ENCODE assay signal across 1 cellular context in the genomic region with DNA sequence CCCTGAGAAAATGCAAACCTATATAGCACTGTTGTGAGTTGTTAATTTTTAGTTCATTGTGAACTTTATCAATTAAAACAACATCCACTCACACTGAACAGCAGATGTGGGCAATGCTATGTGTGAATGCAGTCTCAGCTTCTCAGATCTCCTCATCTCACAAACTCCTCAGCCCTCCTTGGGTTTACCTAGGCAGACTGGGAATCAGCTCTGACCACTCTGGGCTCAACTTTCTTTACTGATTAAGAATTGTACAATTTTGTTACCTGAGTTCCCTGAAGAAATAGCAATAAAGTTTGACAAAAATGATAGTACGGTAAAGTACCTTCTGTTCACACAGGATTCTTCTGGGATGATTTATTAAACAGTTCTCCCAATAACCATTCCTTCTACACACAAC.
TF ChIP-seq lines count a peak whose summit lies in the region.

No MANE protein-coding gene starts in this region.

TF ChIP-seq in GM23338, 12 proteins besides CTCF, POLR2A, EP300 and RAD21 (continued from another document):
- TF ChIP-seq ETS1 (IDR thresholded peaks at IDR 0.05) (no peak), ZNF331 (CRISPR knock-in tag; IDR thresholded peaks at IDR 0.05; ENCODE audit: low read depth) (no peak), NANOG (IDR thresholded peaks at IDR 0.05; ENCODE audit: borderline replicate concordance) (no peak), JUNB (IDR thresholded peaks at IDR 0.05; ENCODE audit: unreplicated experiment) (no peak), ZNF114 (CRISPR knock-in tag; IDR thresholded peaks at IDR 0.05) (no peak), STAT1 (IDR thresholded peaks at IDR 0.05; ENCODE audit: unreplicated experiment) (no peak), EZH2 (IDR thresholded peaks at IDR 0.05; ENCODE audit: low read depth, unreplicated experiment) (no peak), REST (IDR thresholded peaks at IDR 0.05; ENCODE audit: unreplicated experiment) (no peak), EZH2phosphoT487 (IDR thresholded peaks at IDR 0.05; ENCODE audit: unreplicated experiment) (no peak)
TF ChIP-seq in GM23338: peak in this region for 0.
